Comparison of ENCODE assay signal across 8 cellular contexts in genomic region chr15:68558318-68559305, GRCh38. TPM values are rescaled to one million over a fixed set of nuclear protein-coding genes. Genes with fewer than 3 reads are reported as not detected.
DNase-seq lines count a peak whose midpoint lies in the region; ATAC-seq and TF ChIP-seq lines count a peak whose summit lies in the region.

No MANE protein-coding gene starts in this region.

- no peaks in the 10 kb centered on the region for H3K27me3 ChIP-seq in brain microvascular endothelial cell (replicated peaks)
- peaks cover 48% of the 10 kb centered on the region for H3K27me3 ChIP-seq in lower lobe of right lung (ENCODE audit: low read depth)
- H3K27me3 ChIP-seq in tibial artery, result peaks cover 0 to 19% of the 10 kb centered on the region in 2 donors

- peaks cover 17% of the 10 kb centered on the region for H3K4me1 Mint-ChIP-seq in activated T-cell treated with anti-CD3 and anti-CD28 coated beads, Interleukin-2, amount 50 U/mL, for 4 hours (ENCODE audit: low read depth)

- ATAC-seq in activated T-cell treated with anti-CD3 and anti-CD28 coated beads, Interleukin-2, amount 50 U/mL, for 4 hours, result no peak
- ATAC-seq in lower lobe of right lung (peak; percentile 48 to 61), GM19395 (IDR thresholded peaks at IDR 0.05; ENCODE audit: unreplicated experiment) (no peak)

- H3K4me3 Mint-ChIP-seq in activated T-cell treated with anti-CD3 and anti-CD28 coated beads, Interleukin-2, amount 50 U/mL, for 4 hours, result peak overlapping the region; percentile 76

- H3K4me1 ChIP-seq in lower lobe of right lung (peaks cover 14% of the 10 kb centered on the region), tibial artery (peaks cover 0 to 14% (median 9%) of the 10 kb centered on the region in 4 donors)

- intact Hi-C loops in lower lobe of right lung (cut with DNase I) (loop anchor here (10.0 kb wide), 1 partner anchor 316 kb away; no protein-coding TSS in a partner anchor), tibial artery (cut with DNase I; ENCODE audit: low total_unique reads) (loop anchor here (5.0 to 10.0 kb wide), 3 partner anchors 114 to 306 kb away; no protein-coding TSS in a partner anchor)

- no peaks in the 10 kb centered on the region for H3K9me3 Mint-ChIP-seq in activated T-cell treated with anti-CD3 and anti-CD28 coated beads, Interleukin-2, amount 50 U/mL, for 4 hours

- H3K27me3 Mint-ChIP-seq in activated T-cell treated with anti-CD3 and anti-CD28 coated beads, Interleukin-2, amount 50 U/mL, for 4 hours (ENCODE audit: low read depth), result peaks cover 58% of the 10 kb centered on the region

- no peak for TF ChIP-seq CTCF in brain microvascular endothelial cell (IDR thresholded peaks at IDR 0.05; ENCODE audit: low read depth, low read length, missing control alignments)
- no peak for TF ChIP-seq CTCF in lower lobe of right lung (IDR thresholded peaks at IDR 0.05)
- no peak for TF ChIP-seq CTCF in tibial artery (IDR thresholded peaks at IDR 0.05)

- in situ Hi-C loops in brain microvascular endothelial cell (cut with HindIII; ENCODE audit: low pct_ligation_motif_present, low sequenced_read_pairs), result no loop called here

- no peaks in the 10 kb centered on the region for H3K9me3 ChIP-seq in lower lobe of right lung
- no peaks in the 10 kb centered on the region for H3K9me3 ChIP-seq in tibial artery

- H3K4me3 ChIP-seq in brain microvascular endothelial cell (ENCODE audit: low read depth, low read length) (peak overlapping the region; percentile 51), lower lobe of right lung (peak overlapping the region; percentile 52), tibial artery (peak overlapping the region; percentile 43 to 56)

- no peak for DNase-seq in activated T-cell treated with anti-CD3 and anti-CD28 coated beads, Interleukin-2, amount 50 U/mL, for 4 hours
- no peak for DNase-seq in activated T-cell treated with anti-CD3 and anti-CD28 coated beads for 4 hours
- no peak for DNase-seq in brain microvascular endothelial cell
- no peak for DNase-seq in lower lobe of right lung
- no peak for DNase-seq in tibial artery
- DNase-seq in Kasumi-1 (lab: John Stamatoyannopoulos, UW), result no peak
- DNase-seq in central memory CD4-positive, alpha-beta T cell, result no peak

- no peaks in the 10 kb centered on the region for H3K36me3 ChIP-seq in brain microvascular endothelial cell (replicated peaks)
- no peaks in the 10 kb centered on the region for H3K36me3 ChIP-seq in lower lobe of right lung
- no peaks in the 10 kb centered on the region for H3K36me3 ChIP-seq in tibial artery

- H3K36me3 Mint-ChIP-seq in activated T-cell treated with anti-CD3 and anti-CD28 coated beads, Interleukin-2, amount 50 U/mL, for 4 hours (ENCODE audit: insufficient read depth), result no peaks in the 10 kb centered on the region

- H3K27ac ChIP-seq in brain microvascular endothelial cell (no peak overlapping the region), lower lobe of right lung (no peak overlapping the region), tibial artery (peak overlapping the region in 1 of 2 donors; percentile 0)

RNA-seq across cellular contexts. Expression of gene CORO2B, which starts 20.2 kb away (rescaled TPM):
- under 1 TPM; 0.08 TPM for total RNA-seq in activated T-cell treated with anti-CD3 and anti-CD28 coated beads, Interleukin-2, amount 50 U/mL, for 4 hours
- total RNA-seq in lower lobe of right lung, result 6.8 TPM

Comparison
In these comparisons a context has a peak if more than half of its experiments do, and no peak if none do; other contexts are left out.
1. ATAC-seq: peak in lower lobe of right lung (2 of 2); none in activated T-cell treated with anti-CD3 and anti-CD28 coated beads, Interleukin-2, amount 50 U/mL, for 4 hours (0 of 2) and GM19395 (single experiment).
2. Peak in every context shown above with its lines, with median percentiles within 50 percentile points of each other: H3K4me3 ChIP-seq.